29 cellular contexts compared by ENCODE assay signal in the genomic region with DNA sequence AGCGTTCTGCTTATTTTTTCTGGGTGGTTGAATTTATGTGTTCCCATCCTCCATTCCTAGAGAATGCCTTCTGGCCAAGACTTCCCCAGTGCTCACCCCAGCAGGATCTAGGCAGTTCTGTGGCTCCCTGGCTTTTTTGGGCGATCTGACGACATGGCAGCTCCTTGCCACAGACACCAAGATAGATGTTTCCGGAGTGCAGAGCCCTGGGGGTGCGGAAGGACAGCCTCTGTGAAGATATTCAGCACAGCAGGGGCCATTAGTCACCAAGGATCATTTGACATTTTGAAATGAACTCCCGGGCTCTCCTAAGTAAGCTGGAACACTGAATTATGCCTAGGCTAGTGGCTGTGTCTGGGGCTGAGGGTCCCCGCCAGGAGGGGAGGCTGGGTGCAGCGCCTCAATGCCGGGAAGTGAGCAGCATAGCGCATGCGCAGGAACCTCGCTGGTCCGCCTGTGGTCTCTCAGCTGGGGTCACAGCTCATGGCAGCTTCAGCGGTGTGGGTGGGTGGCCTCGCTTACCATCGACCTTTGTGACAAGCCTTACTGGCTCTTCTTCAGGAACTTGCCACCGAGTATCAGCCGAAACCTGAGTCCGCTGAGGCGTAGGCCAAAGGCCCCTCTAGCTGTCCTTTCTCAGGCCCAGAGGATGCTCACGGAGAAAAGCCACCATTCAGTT.
DNase-seq lines count a peak whose midpoint lies in the region; ATAC-seq, FAIRE-seq and TF ChIP-seq lines count a peak whose summit lies in the region.
"Had no signal": no experiment of that assay in that cellular context is flagged by ENCODE, and none has a peak within 500 bp of the region (broad histone marks: within the 10 kb centered on the region; RNA-seq: fewer than 3 reads in every experiment).

No MANE protein-coding gene starts in this region.

- H3K23ac ChIP-seq in neuronal stem cell (ENCODE audit: low read depth, low read length, poor library complexity) = no peak overlapping the region

- no peak overlapping the region for H3K4ac ChIP-seq in neuronal stem cell (ENCODE audit: low read length)

- no peak overlapping the region for H2BK120ac ChIP-seq in neuronal stem cell (ENCODE audit: low read depth, low read length)

- H3K4me1 ChIP-seq in HUES6 (ENCODE audit: control insufficient read depth, insufficient read depth, low read length) (peaks cover 17% of the 10 kb centered on the region; the same call in 1 of the 2 replicates), neuronal stem cell (ENCODE audit: control insufficient read depth in 2 of 2, insufficient read depth in 1 of 2, low read depth in 1 of 2, low read length in 2 of 2) (peaks cover 0 to 4% of the 10 kb centered on the region in 2 donors), SJCRH30 (no peaks in the 10 kb centered on the region)
- H3K4me1 ChIP-seq: HAP-1, right atrium auricular region had no signal

- no peak overlapping the region for H2AFZ ChIP-seq in neuronal stem cell (ENCODE audit: low read length)

- H3K4me2 ChIP-seq in neuronal stem cell (ENCODE audit: insufficient read depth, low read length, poor library complexity, severe bottlenecking) = no peak overlapping the region

- DNase-seq in Daoy (ENCODE audit: low read depth) = peak; percentile 80
- peak; percentile 6 for DNase-seq in astrocyte of the cerebellum (ENCODE audit: low read depth)
- DNase-seq in neuronal stem cell (ENCODE audit: low spot score) = no peak
- no peak for DNase-seq in DMS114 treated with DMSO at 0.1 percent for 48 hours (lab: John Stamatoyannopoulos, UW; ENCODE audit: unreplicated experiment)
- DNase-seq in SJCRH30 = no peak
- DNase-seq in D721Med (ENCODE audit: insufficient read length, low spot score) = no peak
- DNase-seq: activated CD4-positive, CD25-positive, alpha-beta regulatory T cell; activated CD8-positive, alpha-beta T cell treated with anti-CD3 and anti-CD28 coated beads, Interleukin-2, amount 10 ng/mL, durations not matched to agents 7 days and 5 days; activated naive CD4-positive, alpha-beta T cell treated with anti-CD3 and anti-CD28 coated beads for 36 hours; activated T-cell treated with anti-CD3 and anti-CD28 coated beads, Interleukin-2, amount 50 U/mL, for 1 hour; anterior cingulate cortex; DMS153; effector memory CD4-positive, alpha-beta T cell; esophagus squamous epithelium; IMR-90; naive B cell; NCI-H187 treated with DMSO at 0.1 percent for 48 hours; NCI-H2227 treated with DMSO at 0.1 percent for 48 hours; NCI-H82; ovary; PC-3; stimulated activated CD4-positive, alpha-beta T cell treated with anti-CD3 and anti-CD28 coated beads, Interleukin-15, amount 100 ng/mL, for 24 hours; substantia nigra had no signal

- H3K9ac ChIP-seq in HUES6 (ENCODE audit: low read length) (peak overlapping the region; percentile 62), neuronal stem cell (ENCODE audit: low read depth, low read length, poor library complexity) (no peak overlapping the region)

- TF ChIP-seq CTCF in astrocyte of the cerebellum (IDR thresholded peaks at IDR 0.05; ENCODE audit: low read depth, low read length, missing control alignments) (no peak), D721Med (IDR thresholded peaks at IDR 0.05; ENCODE audit: insufficient read depth, missing control alignments) (no peak)

- no peak for FAIRE-seq in D721Med (lab: Jason Lieb, UNC)

- peak overlapping the region; percentile 34 for H2AK5ac ChIP-seq in neuronal stem cell (ENCODE audit: low read depth, low read length)

- in situ Hi-C loops in astrocyte of the cerebellum (cut with HindIII; ENCODE audit: low sequenced_read_pairs) = no loop called here

- H2BK5ac ChIP-seq in neuronal stem cell (ENCODE audit: low read length) = no peak overlapping the region

- H3K18ac ChIP-seq in neuronal stem cell (ENCODE audit: low read length) = peak overlapping the region; percentile 60

- no peak for ATAC-seq in HG02852 (IDR thresholded peaks at IDR 0.05; ENCODE audit: unreplicated experiment)
- ATAC-seq: activated CD8-positive, alpha-beta T cell treated with anti-CD3 and anti-CD28 coated beads, Interleukin-2, amount 10 ng/mL, durations not matched to agents 7 days and 5 days; PC-3; SK-N-SH treated with all-trans-retinoic acid at 6 μM for 48 hours had no signal

- no peak overlapping the region; the same call in 1 of the 2 replicates for H3K4me3 ChIP-seq in HUES6 (ENCODE audit: low read depth, low read length)
- no peak overlapping the region for H3K4me3 ChIP-seq in astrocyte of the cerebellum (ENCODE audit: low read depth, low read length)
- no peak overlapping the region for H3K4me3 ChIP-seq in neuronal stem cell (ENCODE audit: low read length in 2 of 2)
- no peak overlapping the region for H3K4me3 ChIP-seq in SJCRH30
- H3K4me3 ChIP-seq: esophagus squamous epithelium, HAP-1, ovary, right atrium auricular region, vagina had no signal

- H3K27ac ChIP-seq in HUES6 (ENCODE audit: low read depth, low read length) (peak overlapping the region; percentile 44; the same call in 1 of the 2 replicates), neuronal stem cell (replicated peaks; ENCODE audit: low read length) (no peak overlapping the region), SJCRH30 (no peak overlapping the region)
- H3K27ac ChIP-seq: ovary, right atrium auricular region, vagina had no signal

- H3K27me3 ChIP-seq in HUES6 (ENCODE audit: control insufficient read depth, insufficient read depth, low read length) (no peaks in the 10 kb centered on the region), neuronal stem cell (ENCODE audit: control insufficient read depth in 3 of 3, insufficient read depth in 3 of 3, low read depth in 1 of 3, low read length in 3 of 3) (no peaks in the 10 kb centered on the region), SJCRH30 (no peaks in the 10 kb centered on the region)
- H3K27me3 ChIP-seq: esophagus squamous epithelium, ovary, right atrium auricular region, vagina had no signal

- H3K36me3 ChIP-seq in HUES6 (ENCODE audit: control insufficient read depth, insufficient read depth, low read length) (no peaks in the 10 kb centered on the region), neuronal stem cell (replicated peaks in 1 of 2; ENCODE audit: control insufficient read depth in 2 of 2, insufficient read depth in 2 of 2, low read length in 2 of 2) (no peaks in the 10 kb centered on the region), SJCRH30 (no peaks in the 10 kb centered on the region)
- H3K36me3 ChIP-seq: esophagus squamous epithelium, HAP-1, ovary, right atrium auricular region, vagina had no signal

- no peak overlapping the region for H4K8ac ChIP-seq in neuronal stem cell (ENCODE audit: low read depth, low read length)

- H3K79me1 ChIP-seq in neuronal stem cell (ENCODE audit: low read depth, low read length) = no peaks in the 10 kb centered on the region

- H2BK15ac ChIP-seq in neuronal stem cell (ENCODE audit: low read length) = peak overlapping the region; percentile 70

- H4K91ac ChIP-seq in neuronal stem cell (ENCODE audit: low read depth, low read length, poor library complexity) = no peak overlapping the region

- H2BK12ac ChIP-seq in neuronal stem cell (ENCODE audit: low read length) = no peak overlapping the region

- no peak overlapping the region for H3K14ac ChIP-seq in neuronal stem cell (ENCODE audit: low read length)

- no CpG with 5 or more reads among the region's 21 CpGs for WGBS in neuronal stem cell (ENCODE audit: extremely low coverage in 2 of 2, insufficient read length in 2 of 2, insufficient replicate concordance in 1 of 2), 2 donors

- H3K9me3 ChIP-seq in HUES6 (ENCODE audit: control insufficient read depth, insufficient read depth, low read depth, low read length) = no peaks in the 10 kb centered on the region
- no peaks in the 10 kb centered on the region for H3K9me3 ChIP-seq in neuronal stem cell (replicated peaks in 1 of 2; ENCODE audit: control insufficient read depth in 2 of 2, insufficient read depth in 1 of 2, low read depth in 1 of 2, low read length in 2 of 2)
- no peaks in the 10 kb centered on the region for H3K9me3 ChIP-seq in SJCRH30 (replicated peaks)
- H3K9me3 ChIP-seq: esophagus squamous epithelium, HAP-1, ovary, vagina had no signal

Comparison
In these comparisons a context has a peak if more than half of its experiments do, and no peak if none do; other contexts are left out.
1. DNase-seq: peak in Daoy (single experiment) and astrocyte of the cerebellum (single experiment); none in neuronal stem cell (single experiment), DMS114 treated with DMSO at 0.1 percent for 48 hours (single experiment), SJCRH30 (0 of 2) and D721Med (single experiment).